ENCODE assay signal across 13 cellular contexts in genomic region chr10:43687373-43687772, GRCh38. TPM values are rescaled to one million over a fixed set of nuclear protein-coding genes. Genes with fewer than 3 reads are reported as not detected.
A peak's percentile ranks its signal among the peaks of the same experiment; 100 is the strongest.
DNase-seq lines count a peak whose midpoint lies in the region; ATAC-seq and TF ChIP-seq lines count a peak whose summit lies in the region.
"Had no signal": no experiment of that assay in that cellular context is flagged by ENCODE, and none has a peak within 500 bp of the region (broad histone marks: within the 10 kb centered on the region; RNA-seq: fewer than 3 reads in every experiment).

No MANE protein-coding gene starts in this region.

- POLR2A ChIA-PET in T-cell (lab: Charles Lee), result interaction anchor here in 1 of 2 donors (0.6 kb wide), 1 partner anchor 768 kb away, joined by 9 read pairs; no protein-coding TSS in a partner anchor

- H3K36me3 Mint-ChIP-seq in activated CD4-positive, alpha-beta T cell treated with anti-CD3 and anti-CD28 coated beads, Interleukin-2, amount 10 ng/mL, durations not matched to agents 24 days and 14 days (ENCODE audit: low read depth), result no peaks in the 10 kb centered on the region
- H3K36me3 Mint-ChIP-seq in T-cell, result no peaks in the 10 kb centered on the region
- no peaks in the 10 kb centered on the region for H3K36me3 Mint-ChIP-seq in naive B cell
- H3K36me3 Mint-ChIP-seq in stimulated activated effector memory CD8-positive, alpha-beta T cell treated with anti-CD3 and anti-CD28 coated beads, Interleukin-12 subunit alpha, Interleukin-12 subunit beta, amount 100 ng/mL, for 72 hours, result no peaks in the 10 kb centered on the region
- peaks cover 7% of the 10 kb centered on the region for H3K36me3 Mint-ChIP-seq in Calu3 (ENCODE audit: insufficient read depth, unreplicated experiment)

- peaks cover 35% of the 10 kb centered on the region for H3K27me3 Mint-ChIP-seq in activated CD4-positive, alpha-beta T cell treated with anti-CD3 and anti-CD28 coated beads, Interleukin-2, amount 10 ng/mL, durations not matched to agents 24 days and 14 days
- H3K27me3 Mint-ChIP-seq in T-cell, result peaks cover 13% of the 10 kb centered on the region in 2 donors
- H3K27me3 Mint-ChIP-seq in naive B cell, result peaks cover 30 to 60% (median 48%) of the 10 kb centered on the region in 3 donors
- peaks cover 47% of the 10 kb centered on the region for H3K27me3 Mint-ChIP-seq in Calu3 (ENCODE audit: unreplicated experiment)

- no peaks in the 10 kb centered on the region for H3K9me3 Mint-ChIP-seq in activated CD4-positive, alpha-beta T cell treated with anti-CD3 and anti-CD28 coated beads, Interleukin-2, amount 10 ng/mL, durations not matched to agents 24 days and 14 days
- H3K9me3 Mint-ChIP-seq in T-cell, result no peaks in the 10 kb centered on the region
- peaks cover 0 to 2% (median 0%) of the 10 kb centered on the region in 7 donors for H3K9me3 Mint-ChIP-seq in naive B cell
- no peaks in the 10 kb centered on the region for H3K9me3 Mint-ChIP-seq in stimulated activated effector memory CD8-positive, alpha-beta T cell treated with anti-CD3 and anti-CD28 coated beads, Interleukin-12 subunit alpha, Interleukin-12 subunit beta, amount 100 ng/mL, for 72 hours
- peaks cover 3% of the 10 kb centered on the region for H3K9me3 Mint-ChIP-seq in Calu3 (ENCODE audit: low read depth, unreplicated experiment)

- CTCF ChIA-PET in T-cell (lab: Charles Lee), result no interaction called here
- CTCF ChIA-PET in Calu3 (lab: Charles Lee), result no interaction called here

- no TSS peak for BruUV-seq in Calu3 (replicated peaks; lab: Mats Ljungman, UMichigan)

- intact Hi-C loops in activated CD4-positive, alpha-beta T cell treated with anti-CD3 and anti-CD28 coated beads, Interleukin-2, amount 10 ng/mL, durations not matched to agents 24 days and 14 days (cut with micrococcal nuclease), result no loop called here
- intact Hi-C loops in Calu3 (cut with micrococcal nuclease; ENCODE audit: unreplicated experiment), result no loop called here

- H3K4me1 Mint-ChIP-seq in activated CD4-positive, alpha-beta T cell treated with anti-CD3 and anti-CD28 coated beads, Interleukin-2, amount 10 ng/mL, durations not matched to agents 24 days and 14 days, result peaks cover 9% of the 10 kb centered on the region
- H3K4me1 Mint-ChIP-seq in T-cell (peaks cover 4 to 18% (median 6%) of the 10 kb centered on the region in 3 donors), naive B cell (peaks cover 7 to 15% (median 11%) of the 10 kb centered on the region in 3 donors), Calu3 (ENCODE audit: low read depth, unreplicated experiment) (no peaks in the 10 kb centered on the region)
- peaks cover 15% of the 10 kb centered on the region for H3K4me1 Mint-ChIP-seq in stimulated activated effector memory CD8-positive, alpha-beta T cell treated with anti-CD3 and anti-CD28 coated beads, Interleukin-12 subunit alpha, Interleukin-12 subunit beta, amount 100 ng/mL, for 72 hours

- peak overlapping the region; percentile 0 for H3K4me3 Mint-ChIP-seq in activated CD4-positive, alpha-beta T cell treated with anti-CD3 and anti-CD28 coated beads, Interleukin-2, amount 10 ng/mL, durations not matched to agents 24 days and 14 days
- peak overlapping the region in 2 of 3 donors; percentile 50 to 91 for H3K4me3 Mint-ChIP-seq in T-cell
- peak overlapping the region in 6 of 8 donors; percentile 0 to 81 (median 50) for H3K4me3 Mint-ChIP-seq in naive B cell
- peak overlapping the region; percentile 82 for H3K4me3 Mint-ChIP-seq in stimulated activated effector memory CD8-positive, alpha-beta T cell treated with anti-CD3 and anti-CD28 coated beads, Interleukin-12 subunit alpha, Interleukin-12 subunit beta, amount 100 ng/mL, for 72 hours
- H3K4me3 Mint-ChIP-seq in Calu3 (ENCODE audit: low read depth, unreplicated experiment), result no peak overlapping the region

- TF ChIP-seq CTCF in Calu3 (IDR thresholded peaks at IDR 0.05; ENCODE audit: unreplicated experiment), result no peak

- H3K27ac Mint-ChIP-seq in activated CD4-positive, alpha-beta T cell treated with anti-CD3 and anti-CD28 coated beads, Interleukin-2, amount 10 ng/mL, durations not matched to agents 24 days and 14 days, result no peak overlapping the region
- H3K27ac Mint-ChIP-seq in T-cell, result no peak overlapping the region
- H3K27ac Mint-ChIP-seq in naive B cell, result no peak overlapping the region
- H3K27ac Mint-ChIP-seq in stimulated activated effector memory CD8-positive, alpha-beta T cell treated with anti-CD3 and anti-CD28 coated beads, Interleukin-12 subunit alpha, Interleukin-12 subunit beta, amount 100 ng/mL, for 72 hours, result no peak overlapping the region
- no peak overlapping the region for H3K27ac Mint-ChIP-seq in Calu3 (ENCODE audit: unreplicated experiment)

- DNase-seq in activated CD4-positive, alpha-beta T cell treated with anti-CD3 and anti-CD28 coated beads, Interleukin-2, amount 10 ng/mL, durations not matched to agents 24 days and 14 days, result no peak
- DNase-seq in activated CD4-positive, alpha-beta T cell treated with anti-CD3 and anti-CD28 coated beads for 4 hours, result no peak
- DNase-seq in T-cell (no peak), naive B cell (no peak), Calu3 (no peak), D341Med (ENCODE audit: low spot score) (no peak), SW480 (ENCODE audit: low spot score) (no peak)
- no peak for DNase-seq in stimulated activated effector memory CD8-positive, alpha-beta T cell treated with anti-CD3 and anti-CD28 coated beads, Interleukin-12 subunit alpha, Interleukin-12 subunit beta, amount 100 ng/mL, for 72 hours (ENCODE audit: low spot score in 2 of 2)
- DNase-seq: 8988T, DMS53, NCI-H1436 treated with DMSO at 0.1 percent for 48 hours, NCI-H510A treated with DMSO at 0.1 percent for 48 hours had no signal

- ATAC-seq in T-cell (replicated peaks in 1 of 4) (no peak), naive B cell (ENCODE audit: low read depth in 2 of 2) (no peak)
- no peak for ATAC-seq in stimulated activated effector memory CD8-positive, alpha-beta T cell treated with anti-CD3 and anti-CD28 coated beads, Interleukin-12 subunit alpha, Interleukin-12 subunit beta, amount 100 ng/mL, for 72 hours
- ATAC-seq: HepG2 had no signal

RNA-seq across cellular contexts. Expression of gene ZNF32, which starts 38.7 kb away (rescaled TPM):
- 14.9 and 15.2 TPM in 2 replicates for total RNA-seq in activated CD4-positive, alpha-beta T cell treated with anti-CD3 and anti-CD28 coated beads, Interleukin-2, amount 10 ng/mL, durations not matched to agents 24 days and 14 days
- 10 to 100 TPM; 25.3 to 38.2 (median 34.8) TPM for total RNA-seq in T-cell
- 100 to 1,000 TPM in 1 of 6 donors, 10 to 100 TPM in 5; 68.9 to 135 (median 83.1) TPM for polyA plus RNA-seq in naive B cell (ENCODE audit: low read depth in 6 of 6)
- total RNA-seq in Calu3 (2022), result 17.1 and 17.8 TPM in 2 replicates
